10 cellular contexts compared by ENCODE assay signal in the genomic region with DNA sequence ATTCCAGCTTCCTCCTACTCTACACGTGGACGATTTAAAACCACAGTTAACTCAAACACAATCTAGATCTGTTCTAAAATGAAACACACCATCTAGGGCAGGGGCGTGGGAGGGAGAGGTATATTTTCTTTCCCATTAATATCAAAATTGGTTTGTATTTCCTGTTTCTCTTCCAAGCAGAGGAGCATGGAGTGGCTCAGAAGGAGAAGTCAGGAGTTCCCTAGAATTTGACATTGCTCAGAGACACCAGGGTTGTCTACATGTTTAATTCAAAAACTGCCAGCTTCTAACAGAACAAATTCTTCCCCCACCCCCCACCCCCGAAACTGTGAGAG. TPM values are rescaled to one million over a fixed set of nuclear protein-coding genes. Genes with fewer than 3 reads are reported as not detected.
DNase-seq lines count a peak whose midpoint lies in the region; ATAC-seq and TF ChIP-seq lines count a peak whose summit lies in the region.
"Had no signal": no experiment of that assay in that cellular context is flagged by ENCODE, and none has a peak within 500 bp of the region (broad histone marks: within the 10 kb centered on the region; RNA-seq: fewer than 3 reads in every experiment).

No MANE protein-coding gene starts in this region.

- H3K4me1 Mint-ChIP-seq in activated naive CD4-positive, alpha-beta T cell treated with anti-CD3 and anti-CD28 coated beads, Interleukin-2, amount 10 ng/mL, durations not matched to agents 7 days and 5 days: peaks cover 65% of the 10 kb centered on the region
- H3K4me1 Mint-ChIP-seq in activated T-helper 2 cell treated with anti-CD3 and anti-CD28 coated beads, Interferon-gamma antibody, Interleukin-2, Interleukin-4, amounts not matched to agents 10 μg/mL and 5 μg/mL and 100 μg/mL, durations not matched to agents 14 hours and 24 hours and 36 hours (ENCODE audit: low read depth): peaks cover 57% of the 10 kb centered on the region

- intact Hi-C loops in activated T-helper 2 cell treated with anti-CD3 and anti-CD28 coated beads, Interferon-gamma antibody, Interleukin-2, Interleukin-4, amounts not matched to agents 10 μg/mL and 5 μg/mL and 100 μg/mL, durations not matched to agents 14 hours and 24 hours and 36 hours (cut with micrococcal nuclease): loop anchor here (5.0 kb wide), 1 partner anchor 82 kb away; no protein-coding TSS in a partner anchor
- intact Hi-C loops in posterior cingulate gyrus (cut with DNase I): loop anchor here (5.0 to 10.0 kb wide), 2 partner anchors 51 to 78 kb away; no protein-coding TSS in a partner anchor

- peak overlapping the region; percentile 95 for H3K27ac Mint-ChIP-seq in activated naive CD4-positive, alpha-beta T cell treated with anti-CD3 and anti-CD28 coated beads, Interleukin-2, amount 10 ng/mL, durations not matched to agents 7 days and 5 days
- H3K27ac Mint-ChIP-seq in activated T-helper 2 cell treated with anti-CD3 and anti-CD28 coated beads, Interferon-gamma antibody, Interleukin-2, Interleukin-4, amounts not matched to agents 10 μg/mL and 5 μg/mL and 100 μg/mL, durations not matched to agents 14 hours and 24 hours and 36 hours: peak overlapping the region; percentile 97

- H3K9me3 ChIP-seq in lung (ENCODE audit: control insufficient read depth in 2 of 2, insufficient read depth in 1 of 2, low read length in 1 of 2) (no peaks in the 10 kb centered on the region), thoracic aorta (no peaks in the 10 kb centered on the region)
- H3K9me3 ChIP-seq: prostate gland had no signal

- DNase-seq in activated naive CD4-positive, alpha-beta T cell treated with anti-CD3 and anti-CD28 coated beads, Interleukin-2, amount 10 ng/mL, durations not matched to agents 7 days and 5 days: no peak
- no peak for DNase-seq in activated naive CD4-positive, alpha-beta T cell treated with anti-CD3 and anti-CD28 coated beads, Interleukin-2, amount 50 U/mL, for 16 hours
- DNase-seq in activated T-helper 2 cell treated with anti-CD3 and anti-CD28 coated beads, Interferon-gamma antibody, Interleukin-2, Interleukin-4, amounts not matched to agents 10 μg/mL and 5 μg/mL and 100 μg/mL, durations not matched to agents 14 hours and 24 hours and 36 hours (ENCODE audit: low spot score): no peak
- DNase-seq in lung (ENCODE audit: low spot score): no peak
- no peak for DNase-seq in thoracic aorta (ENCODE audit: low spot score)
- DNase-seq in posterior cingulate gyrus: no peak
- no peak for DNase-seq in GF-D8 (lab: John Stamatoyannopoulos, UW)
- DNase-seq: NCI-H446 had no signal

- H3K4me3 ChIP-seq in lung: peak overlapping the region; percentile 20
- peak overlapping the region; percentile 90 for H3K4me3 ChIP-seq in thoracic aorta

- WGBS in lung, 2 donors: 19 to 27% methylated on average over 4 of the region's 4 CpGs

- H3K9me3 Mint-ChIP-seq in activated naive CD4-positive, alpha-beta T cell treated with anti-CD3 and anti-CD28 coated beads, Interleukin-2, amount 10 ng/mL, durations not matched to agents 7 days and 5 days: no peaks in the 10 kb centered on the region
- no peaks in the 10 kb centered on the region for H3K9me3 Mint-ChIP-seq in activated T-helper 2 cell treated with anti-CD3 and anti-CD28 coated beads, Interferon-gamma antibody, Interleukin-2, Interleukin-4, amounts not matched to agents 10 μg/mL and 5 μg/mL and 100 μg/mL, durations not matched to agents 14 hours and 24 hours and 36 hours

- TF ChIP-seq CTCF in lung (IDR thresholded peaks at IDR 0.05; ENCODE audit: control extremely low read depth, extremely low read depth): no peak
- no peak for TF ChIP-seq CTCF in thoracic aorta (IDR thresholded peaks at IDR 0.05)

- H3K4me3 Mint-ChIP-seq in activated naive CD4-positive, alpha-beta T cell treated with anti-CD3 and anti-CD28 coated beads, Interleukin-2, amount 10 ng/mL, durations not matched to agents 7 days and 5 days: peak overlapping the region; percentile 90
- peak overlapping the region; percentile 95 for H3K4me3 Mint-ChIP-seq in activated T-helper 2 cell treated with anti-CD3 and anti-CD28 coated beads, Interferon-gamma antibody, Interleukin-2, Interleukin-4, amounts not matched to agents 10 μg/mL and 5 μg/mL and 100 μg/mL, durations not matched to agents 14 hours and 24 hours and 36 hours (ENCODE audit: low read depth)

- H3K4me1 ChIP-seq in lung (ENCODE audit: control insufficient read depth in 2 of 2, insufficient read depth in 2 of 2, low read length in 2 of 2) (peaks cover 0 to 10% of the 10 kb centered on the region in 2 donors), thoracic aorta (ENCODE audit: control insufficient read depth in 1 of 2, low read depth in 2 of 2) (peaks cover 22 to 62% of the 10 kb centered on the region in 2 donors)
- H3K4me1 ChIP-seq: prostate gland had no signal

- no peak overlapping the region for H3K27ac ChIP-seq in lung (ENCODE audit: low read depth in 1 of 2, low read length in 1 of 2)
- peak overlapping the region; percentile 54 to 71 for H3K27ac ChIP-seq in thoracic aorta

- H3K36me3 Mint-ChIP-seq in activated naive CD4-positive, alpha-beta T cell treated with anti-CD3 and anti-CD28 coated beads, Interleukin-2, amount 10 ng/mL, durations not matched to agents 7 days and 5 days: peaks cover 36% of the 10 kb centered on the region
- peaks cover 36% of the 10 kb centered on the region for H3K36me3 Mint-ChIP-seq in activated T-helper 2 cell treated with anti-CD3 and anti-CD28 coated beads, Interferon-gamma antibody, Interleukin-2, Interleukin-4, amounts not matched to agents 10 μg/mL and 5 μg/mL and 100 μg/mL, durations not matched to agents 14 hours and 24 hours and 36 hours (ENCODE audit: low read depth)

- peaks cover 0 to 1% of the 10 kb centered on the region in 2 donors for H3K36me3 ChIP-seq in lung (ENCODE audit: control insufficient read depth in 2 of 2, insufficient read depth in 2 of 2, low read length in 2 of 2)
- H3K36me3 ChIP-seq in thoracic aorta: no peaks in the 10 kb centered on the region
- H3K36me3 ChIP-seq: prostate gland had no signal

- CTCF ChIA-PET in activated naive CD4-positive, alpha-beta T cell treated with anti-CD3 and anti-CD28 coated beads, Interleukin-2, amount 10 ng/mL, durations not matched to agents 7 days and 5 days (lab: Charles Lee): interaction anchor here (0.6 to 3.5 kb wide), 5 partner anchors 13 to 168 kb away, joined by 3 to 12 read pairs (median 4); no protein-coding TSS in a partner anchor

- H3K27me3 ChIP-seq in lung (ENCODE audit: control insufficient read depth, insufficient read depth): no peaks in the 10 kb centered on the region
- no peaks in the 10 kb centered on the region for H3K27me3 ChIP-seq in thoracic aorta (replicated peaks; ENCODE audit: insufficient read depth)

- ATAC-seq in lung (ENCODE audit: insufficient read depth, low FRiP score): no peak
- ATAC-seq in thoracic aorta (ENCODE audit: insufficient number of reproducible peaks, low FRiP score, low read depth): no peak
- no peak for ATAC-seq in GM19463 (IDR thresholded peaks at IDR 0.05; ENCODE audit: unreplicated experiment)

- peaks cover 45% of the 10 kb centered on the region for H3K27me3 Mint-ChIP-seq in activated naive CD4-positive, alpha-beta T cell treated with anti-CD3 and anti-CD28 coated beads, Interleukin-2, amount 10 ng/mL, durations not matched to agents 7 days and 5 days
- peaks cover 22% of the 10 kb centered on the region for H3K27me3 Mint-ChIP-seq in activated T-helper 2 cell treated with anti-CD3 and anti-CD28 coated beads, Interferon-gamma antibody, Interleukin-2, Interleukin-4, amounts not matched to agents 10 μg/mL and 5 μg/mL and 100 μg/mL, durations not matched to agents 14 hours and 24 hours and 36 hours (ENCODE audit: low read depth)

RNA-seq across cellular contexts. Expression of a gene that starts 2.3 kb away (rescaled TPM):
- 80.3 and 83.9 TPM in 2 replicates for total RNA-seq in activated T-helper 2 cell treated with anti-CD3 and anti-CD28 coated beads, Interferon-gamma antibody, Interleukin-2, Interleukin-4, amounts not matched to agents 10 μg/mL and 5 μg/mL and 100 μg/mL, durations not matched to agents 14 hours and 24 hours and 36 hours
- 10 to 100 TPM; 56.3 to 82.2 TPM for total RNA-seq in lung
- 100 to 1,000 TPM in 1 of 2 donors, 10 to 100 TPM in 1; 29.5 to 121 TPM for polyA plus RNA-seq in lung
- 100 to 1,000 TPM in 1 of 2 donors, 10 to 100 TPM in 1; 94.6 to 101 TPM for total RNA-seq in thoracic aorta

Comparison
In these comparisons a context has a peak if more than half of its experiments do, and no peak if none do; other contexts are left out.
1. H3K27ac ChIP-seq: peak in thoracic aorta (2 of 2); none in lung (0 of 2).